In the genomic region with DNA sequence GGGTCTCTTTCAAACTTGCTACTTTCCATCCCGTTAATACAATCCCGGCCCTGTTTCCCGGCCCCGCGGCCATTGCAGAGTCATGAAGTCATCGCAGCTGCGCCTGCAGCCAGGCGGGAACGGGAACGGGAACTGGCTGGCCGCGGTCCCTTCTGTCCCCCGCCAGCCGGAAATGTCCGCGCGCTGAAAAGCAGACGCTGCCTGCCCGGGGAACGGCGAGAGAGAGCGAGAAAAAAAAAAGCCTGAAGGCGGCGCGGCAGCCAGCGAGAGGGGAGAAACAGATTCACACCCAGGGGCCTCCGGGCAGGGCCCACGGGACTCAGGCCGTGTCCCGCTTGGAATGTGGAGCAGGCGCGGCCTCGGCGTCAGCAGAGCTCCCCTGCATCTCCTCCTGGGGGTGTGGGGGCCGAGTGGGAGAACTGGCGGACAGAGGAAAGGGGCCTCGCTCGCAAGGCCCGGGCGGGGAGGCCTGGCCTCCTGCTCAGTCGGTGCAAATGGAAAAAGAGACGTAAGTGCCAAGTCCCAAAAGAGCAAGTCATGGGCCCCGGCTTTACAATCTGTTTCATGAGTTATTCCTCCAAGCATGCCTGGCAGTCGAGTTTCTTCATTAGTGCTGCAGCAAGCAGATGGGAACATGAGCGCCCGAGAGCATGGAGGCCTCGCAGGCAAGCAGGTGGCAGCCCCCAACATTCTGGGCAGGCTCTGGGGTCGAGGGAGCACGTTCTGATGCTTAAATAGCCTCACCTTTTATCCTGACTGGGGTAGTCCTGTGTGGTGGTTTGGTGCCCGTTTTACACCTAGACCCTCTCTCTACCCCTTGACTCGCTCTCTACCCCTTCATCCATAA, we compare ENCODE assay signal across 9 cellular contexts.
DNase-seq lines count a peak whose midpoint lies in the region; ATAC-seq and TF ChIP-seq lines count a peak whose summit lies in the region.
"Had no signal": no experiment of that assay in that cellular context is flagged by ENCODE, and none has a peak within 500 bp of the region (broad histone marks: within the 10 kb centered on the region; RNA-seq: fewer than 3 reads in every experiment).

No MANE protein-coding gene starts in this region.

- peak overlapping the region in 6 of 10 donors; percentile 6 to 77 (median 50) for H3K4me3 Mint-ChIP-seq in naive thymus-derived CD4-positive, alpha-beta T cell

- H3K9me3 ChIP-seq in naive thymus-derived CD4-positive, alpha-beta T cell (ENCODE audit: control insufficient read depth in 2 of 3, low read length in 3 of 3): no peaks in the 10 kb centered on the region

- no peaks in the 10 kb centered on the region for H3K36me3 ChIP-seq in naive thymus-derived CD4-positive, alpha-beta T cell (ENCODE audit: control insufficient read depth in 2 of 3, insufficient read depth in 3 of 3, low read length in 3 of 3)

- peak; percentile 12 for DNase-seq in NCI-H82 (lab: John Stamatoyannopoulos, UW)
- DNase-seq in NCI-H82 treated with DMSO at 0.1 percent for 48 hours (lab: John Stamatoyannopoulos, UW; ENCODE audit: unreplicated experiment): no peak
- DNase-seq in foreskin keratinocyte: peak; percentile 14 to 39
- DNase-seq in naive thymus-derived CD4-positive, alpha-beta T cell: no peak
- DNase-seq in NCI-H2107 (lab: John Stamatoyannopoulos, UW): no peak
- DNase-seq: DND-41 had no signal

- H3K27ac ChIP-seq in VCaP (peak overlapping the region; percentile 62; the same call in 1 of the 2 replicates), foreskin keratinocyte (peak overlapping the region; percentile 42)
- no peak overlapping the region for H3K27ac ChIP-seq in naive thymus-derived CD4-positive, alpha-beta T cell (ENCODE audit: low read depth, low read length)

- H3K27me3 ChIP-seq in foreskin keratinocyte: no peaks in the 10 kb centered on the region
- no peaks in the 10 kb centered on the region for H3K27me3 ChIP-seq in naive thymus-derived CD4-positive, alpha-beta T cell (ENCODE audit: control insufficient read depth in 2 of 2, insufficient read depth in 2 of 2, low read length in 2 of 2)

- POLR2A ChIA-PET in naive thymus-derived CD4-positive, alpha-beta T cell (lab: Charles Lee): no interaction called here

- H3K4me1 Mint-ChIP-seq in naive thymus-derived CD4-positive, alpha-beta T cell: peaks cover 0 to 6% (median 4%) of the 10 kb centered on the region in 7 donors

- peak; percentile 83 for ATAC-seq in foreskin keratinocyte
- no peak for ATAC-seq in naive thymus-derived CD4-positive, alpha-beta T cell
- ATAC-seq in HG02610 (IDR thresholded peaks at IDR 0.05; ENCODE audit: unreplicated experiment): no peak
- ATAC-seq in GM19395 (IDR thresholded peaks at IDR 0.05; ENCODE audit: unreplicated experiment): no peak

- no peak overlapping the region for H3K4me3 ChIP-seq in naive thymus-derived CD4-positive, alpha-beta T cell (ENCODE audit: low read length)

- H3K9me3 Mint-ChIP-seq in naive thymus-derived CD4-positive, alpha-beta T cell: peaks cover 0 to 27% (median 8%) of the 10 kb centered on the region in 11 donors

- H3K27me3 Mint-ChIP-seq in naive thymus-derived CD4-positive, alpha-beta T cell: peaks cover 34 to 76% (median 60%) of the 10 kb centered on the region in 5 donors

- intact Hi-C loops in naive thymus-derived CD4-positive, alpha-beta T cell (cut with micrococcal nuclease): no loop called here

- H3K36me3 Mint-ChIP-seq in naive thymus-derived CD4-positive, alpha-beta T cell: peaks cover 0 to 4% (median 0%) of the 10 kb centered on the region in 5 donors

- TF ChIP-seq CTCF in VCaP (conservative IDR thresholded peaks at IDR 0.05) (peak; percentile 18; the same call in 1 of the 2 replicates), foreskin keratinocyte (conservative IDR thresholded peaks at IDR 0.05) (peak; percentile 30)

- CTCF ChIA-PET in naive thymus-derived CD4-positive, alpha-beta T cell (lab: Charles Lee): no interaction called here

- H3K4me1 ChIP-seq in foreskin keratinocyte: no peaks in the 10 kb centered on the region
- no peaks in the 10 kb centered on the region for H3K4me1 ChIP-seq in naive thymus-derived CD4-positive, alpha-beta T cell (ENCODE audit: control insufficient read depth in 2 of 2, insufficient read depth in 2 of 2, low read length in 2 of 2)

- H3K27ac Mint-ChIP-seq in naive thymus-derived CD4-positive, alpha-beta T cell: no peak overlapping the region

Comparison
In these comparisons a context has a peak if more than half of its experiments do, and no peak if none do; other contexts are left out.
1. DNase-seq: peak in NCI-H82 (single experiment) and foreskin keratinocyte (2 of 2); none in NCI-H82 treated with DMSO at 0.1 percent for 48 hours (single experiment), naive thymus-derived CD4-positive, alpha-beta T cell (0 of 9) and NCI-H2107 (single experiment).